In genomic region chr6:136551103-136551502, GRCh38 we compare ENCODE assay signal across 8 cellular contexts. TPM values are rescaled to one million over a fixed set of nuclear protein-coding genes. Genes with fewer than 3 reads are reported as not detected.
A peak's percentile ranks its signal among the peaks of the same experiment; 100 is the strongest.
DNase-seq lines count a peak whose midpoint lies in the region; ATAC-seq and TF ChIP-seq lines count a peak whose summit lies in the region.

No MANE protein-coding gene starts in this region.

- H3K27ac ChIP-seq in heart right ventricle (no peak overlapping the region), adrenal gland (peak overlapping the region in 3 of 5 donors; percentile 72 to 83 (median 74)), lower lobe of right lung (no peak overlapping the region), upper lobe of left lung (no peak overlapping the region)

- no peak for ATAC-seq in heart right ventricle
- no peak for ATAC-seq in left cardiac atrium
- ATAC-seq in lower lobe of right lung, result no peak
- no peak for ATAC-seq in upper lobe of left lung (ENCODE audit: low FRiP score in 2 of 2)
- ATAC-seq in HG02884 (IDR thresholded peaks at IDR 0.05; ENCODE audit: unreplicated experiment), result no peak

- H3K9me3 ChIP-seq in heart right ventricle (no peaks in the 10 kb centered on the region), adrenal gland (replicated peaks in 1 of 3) (no peaks in the 10 kb centered on the region), lower lobe of right lung (no peaks in the 10 kb centered on the region), upper lobe of left lung (no peaks in the 10 kb centered on the region)

- H3K4me1 ChIP-seq in heart right ventricle, result peaks cover 5 to 19% (median 15%) of the 10 kb centered on the region in 9 donors
- peaks cover 8 to 11% of the 10 kb centered on the region in 2 donors for H3K4me1 ChIP-seq in adrenal gland (replicated peaks in 1 of 2)
- peaks cover 20% of the 10 kb centered on the region for H3K4me1 ChIP-seq in lower lobe of right lung
- H3K4me1 ChIP-seq in upper lobe of left lung, result peaks cover 17 to 23% (median 18%) of the 10 kb centered on the region in 4 donors

- 54 to 59% methylated on average over 8 of the region's 8 CpGs for WGBS in heart right ventricle, 2 donors
- 26 to 40% (median 39%) methylated on average over 8 of the region's 8 CpGs for WGBS in adrenal gland, 4 donors
- WGBS in upper lobe of left lung, 2 donors, result 58 to 59% methylated on average over 8 of the region's 8 CpGs

- TF ChIP-seq EP300 in upper lobe of left lung (IDR thresholded peaks at IDR 0.05), result no peak

- DNase-seq in heart right ventricle, result no peak
- no peak for DNase-seq in left cardiac atrium
- DNase-seq in adrenal gland, result peak in 2 of 7 donors; percentile 27 to 28
- no peak for DNase-seq in lower lobe of right lung
- no peak for DNase-seq in upper lobe of left lung
- DNase-seq in NCI-H2081 treated with DMSO at 0.1 percent for 48 hours (lab: John Stamatoyannopoulos, UW), result no peak
- DNase-seq in NAMALWA (ENCODE audit: low spot score), result no peak

- TF ChIP-seq CTCF in heart right ventricle (IDR thresholded peaks at IDR 0.05) (no peak), adrenal gland (IDR thresholded peaks at IDR 0.05) (no peak), lower lobe of right lung (IDR thresholded peaks at IDR 0.05) (no peak), upper lobe of left lung (IDR thresholded peaks at IDR 0.05) (no peak)

- peaks cover 0 to 10% (median 0%) of the 10 kb centered on the region in 9 donors for H3K36me3 ChIP-seq in heart right ventricle
- H3K36me3 ChIP-seq in adrenal gland (replicated peaks in 1 of 2), result peaks cover 0 to 13% of the 10 kb centered on the region in 2 donors
- H3K36me3 ChIP-seq in lower lobe of right lung, result peaks cover 6% of the 10 kb centered on the region
- peaks cover 0 to 5% (median 2%) of the 10 kb centered on the region in 4 donors for H3K36me3 ChIP-seq in upper lobe of left lung

- intact Hi-C loops in heart right ventricle (cut with DNase I), result no loop called here
- intact Hi-C loops in left cardiac atrium (cut with DNase I), result no loop called here
- intact Hi-C loops in adrenal gland (cut with DNase I), result no loop called here
- intact Hi-C loops in lower lobe of right lung (cut with DNase I), result no loop called here

- peak overlapping the region in 6 of 10 donors; percentile 72 to 89 (median 78) for H3K4me3 ChIP-seq in heart right ventricle
- peak overlapping the region in 2 of 4 donors; percentile 75 for H3K4me3 ChIP-seq in adrenal gland
- peak overlapping the region; percentile 68 for H3K4me3 ChIP-seq in lower lobe of right lung
- H3K4me3 ChIP-seq in upper lobe of left lung, result peak overlapping the region in 3 of 4 donors; percentile 78 to 81 (median 80)

- H3K27me3 ChIP-seq in heart right ventricle, result peaks cover 8 to 46% (median 18%) of the 10 kb centered on the region in 7 donors
- H3K27me3 ChIP-seq in adrenal gland, result no peaks in the 10 kb centered on the region
- H3K27me3 ChIP-seq in lower lobe of right lung (ENCODE audit: low read depth), result peaks cover 13% of the 10 kb centered on the region
- peaks cover 0 to 13% (median 2%) of the 10 kb centered on the region in 4 donors for H3K27me3 ChIP-seq in upper lobe of left lung

- TF ChIP-seq POLR2A in adrenal gland (IDR thresholded peaks at IDR 0.05), result no peak
- no peak for TF ChIP-seq POLR2A in upper lobe of left lung (IDR thresholded peaks at IDR 0.05)

RNA-seq across cellular contexts. Expression of gene MAP7, which starts 0.9 kb away (rescaled TPM):
- 1 to 10 TPM in 9 of 10 donors, under 1 TPM in 1; 0.67 to 4.1 (median 2.5) TPM for total RNA-seq in heart right ventricle
- polyA plus RNA-seq in heart right ventricle, result 1 to 10 TPM in 1 of 2 donors, under 1 TPM in 1; 0.48 to 1.2 TPM
- 1 to 10 TPM; 2.2 to 2.3 TPM for total RNA-seq in left cardiac atrium
- 10 to 100 TPM in 7 of 8 donors, 1 to 10 TPM in 1; 9.8 to 26.4 (median 11.9) TPM for total RNA-seq in adrenal gland
- polyA plus RNA-seq in adrenal gland, result 10 to 100 TPM in 1 of 3 donors, 1 to 10 TPM in 2; 4.7 to 31.6 (median 9.1) TPM
- 18.3 TPM for total RNA-seq in lower lobe of right lung
- total RNA-seq in upper lobe of left lung, result 10 to 100 TPM; 18.1 to 26.6 (median 24.2) TPM

Comparison
In these comparisons a context has a peak if more than half of its experiments do, and no peak if none do; other contexts are left out.
1. H3K27ac ChIP-seq: peak in adrenal gland (3 of 5); none in heart right ventricle (0 of 10), lower lobe of right lung (single experiment) and upper lobe of left lung (0 of 4).